Comparison of ENCODE assay signal across 21 cellular contexts in genomic region chr17:73823684-73824083, GRCh38.
"Had no signal": no experiment of that assay in that cellular context is flagged by ENCODE, and none has a peak within 500 bp of the region (broad histone marks: within the 10 kb centered on the region; RNA-seq: fewer than 3 reads in every experiment).

No MANE protein-coding gene starts in this region.

- H3K9ac ChIP-seq: neural progenitor cell had no signal

- H2AFZ ChIP-seq: neural progenitor cell had no signal

- DNase-seq: activated CD4-positive, CD25-positive, alpha-beta regulatory T cell treated with anti-CD3 and anti-CD28 coated beads, Interleukin-2, amount 50 U/mL, for 72 hours; activated T-cell treated with anti-CD3 and anti-CD28 coated beads, Interleukin-2, amount 50 U/mL, for 1 hour; adrenal gland; cerebellar nuclear complex; effector CD4-positive, alpha-beta T cell; heart right ventricle; left ventricle myocardium superior; right cardiac atrium; stimulated activated CD4-positive, alpha-beta T cell treated with anti-CD3 and anti-CD28 coated beads, Interleukin-4, amount 100 ng/mL, for 1 hour; stomach; upper lobe of left lung had no signal

- FAIRE-seq: astrocyte had no signal

- H3K4me3 ChIP-seq: adrenal gland, breast epithelium, gastroesophageal sphincter, heart right ventricle, neural progenitor cell, prostate gland, smooth muscle cell, stomach, thoracic aorta, upper lobe of left lung had no signal

- H3K27ac ChIP-seq: adrenal gland, breast epithelium, gastroesophageal sphincter, heart right ventricle, neural progenitor cell, prostate gland, stomach, thoracic aorta, upper lobe of left lung, VCaP had no signal

- H3K9me3 ChIP-seq: adrenal gland, breast epithelium, gastroesophageal sphincter, heart right ventricle, prostate gland, stomach, thoracic aorta, upper lobe of left lung had no signal

- ATAC-seq: esophagus mucosa, gastroesophageal sphincter, heart right ventricle, left ventricle myocardium superior, right cardiac atrium had no signal

- H3K27me3 ChIP-seq: adrenal gland, breast epithelium, neural progenitor cell, upper lobe of left lung had no signal

- H3K4me2 ChIP-seq: neural progenitor cell, smooth muscle cell had no signal

- H3K36me3 ChIP-seq: adrenal gland, breast epithelium, gastroesophageal sphincter, heart right ventricle, neural progenitor cell, prostate gland, stomach, thoracic aorta, upper lobe of left lung had no signal

- H3K4me3 Mint-ChIP-seq: neural progenitor cell; T-helper 1 cell treated with Interleukin-12 subunit alpha and Interleukin-12 subunit beta and Interleukin-4 antibody, amounts not matched to agents 30 μg/mL and 1 μg/mL, for 36 hours had no signal

- H3K4me1 ChIP-seq: adrenal gland, breast epithelium had no signal
